8 cellular contexts compared by ENCODE assay signal in the genomic region with DNA sequence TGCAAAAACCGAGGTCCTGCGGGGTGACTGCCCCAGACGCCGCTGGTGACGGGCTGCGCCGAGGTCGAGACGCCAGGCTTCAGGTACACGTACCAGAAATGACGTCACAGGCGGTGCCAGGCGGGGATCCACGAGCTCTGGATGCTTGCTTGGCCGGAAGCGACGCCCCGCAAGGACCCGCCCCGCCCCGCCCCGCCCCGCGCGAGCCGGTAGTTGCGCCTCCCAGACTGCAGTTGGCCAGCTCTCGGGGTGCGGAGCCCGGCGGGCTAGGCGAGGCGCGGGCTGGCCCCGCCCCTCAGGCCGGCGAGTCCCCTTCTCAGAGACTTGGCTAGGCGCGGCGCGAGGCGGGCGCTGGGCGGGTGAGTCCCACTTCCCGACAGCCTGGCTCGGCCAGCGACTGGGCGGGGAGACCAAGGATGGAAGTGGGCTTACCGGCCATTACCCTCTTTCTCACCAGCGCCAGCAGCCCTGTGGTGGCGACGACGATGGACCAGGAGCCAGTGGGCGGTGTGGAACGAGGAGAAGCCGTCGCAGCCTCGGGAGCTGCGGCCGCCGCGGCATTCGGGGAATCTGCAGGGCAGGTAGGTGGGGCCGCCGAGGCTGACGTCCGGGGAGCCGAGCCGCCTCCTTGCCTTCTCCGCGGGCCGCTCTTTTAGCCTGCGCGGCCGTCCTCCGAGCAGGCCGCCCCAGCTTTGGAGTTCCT. TPM values are rescaled to one million over a fixed set of nuclear protein-coding genes. Genes with fewer than 3 reads are reported as not detected.
DNase-seq lines count a peak whose midpoint lies in the region; ATAC-seq and TF ChIP-seq lines count a peak whose summit lies in the region.

A gene with protein sequence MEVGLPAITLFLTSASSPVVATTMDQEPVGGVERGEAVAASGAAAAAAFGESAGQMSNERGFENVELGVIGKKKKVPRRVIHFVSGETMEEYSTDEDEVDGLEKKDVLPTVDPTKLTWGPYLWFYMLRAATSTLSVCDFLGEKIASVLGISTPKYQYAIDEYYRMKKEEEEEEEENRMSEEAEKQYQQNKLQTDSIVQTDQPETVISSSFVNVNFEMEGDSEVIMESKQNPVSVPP (plus strand): TSS at position 225 of the 703 bp plus-strand sequence. CDS start 192 bp downstream, at position 417.

- peak; percentile 90 for ATAC-seq in HG02884 (IDR thresholded peaks at IDR 0.05; ENCODE audit: unreplicated experiment)
- peak; percentile 96 to 98 (median 98) for ATAC-seq in heart left ventricle

- no peaks in the 10 kb centered on the region for H3K27me3 ChIP-seq in adrenal gland
- H3K27me3 ChIP-seq in heart left ventricle, result no peaks in the 10 kb centered on the region
- no peaks in the 10 kb centered on the region for H3K27me3 ChIP-seq in transverse colon

- TF ChIP-seq POLR2A in GM15510 (IDR thresholded peaks at IDR 0.05; ENCODE audit: borderline replicate concordance, extremely low read depth, insufficient read length) (peak; percentile 86), adrenal gland (IDR thresholded peaks at IDR 0.05) (peak; percentile 93 to 98), heart left ventricle (IDR thresholded peaks at IDR 0.05) (peak; percentile 74 to 96), transverse colon (IDR thresholded peaks at IDR 0.05) (peak; percentile 99)

- whole genome bisulfite sequencing in adrenal gland, 4 donors, result 0 to 33% (median 1%) methylated on average over 1 to 77 of the region's 77 CpGs
- 0% methylated on average over 3 to 77 of the region's 77 CpGs for WGBS in heart left ventricle, 4 donors
- 1% methylated on average over 47 of the region's 77 CpGs; no CpG with 5 or more reads in 1 of the 2 donors for WGBS in transverse colon (ENCODE audit: low coverage in 1 of 2), 2 donors

- intact Hi-C loops in adrenal gland (cut with DNase I) (no loop called here), heart left ventricle (cut with DNase I) (loop anchor here in 7 of 10 donors (1.0 to 10.0 kb wide), 10 partner anchors 61 to 366 kb away; a partner anchor contains a TSS), transverse colon (cut with DNase I; ENCODE audit: low total_unique reads) (no loop called here)

- TF ChIP-seq CTCF in adrenal gland (IDR thresholded peaks at IDR 0.05) (peak in 2 of 6 experiments; percentile 5 to 25), heart left ventricle (IDR thresholded peaks at IDR 0.05) (no peak), transverse colon (IDR thresholded peaks at IDR 0.05) (peak in 2 of 5 experiments; percentile 1 to 28)

- H3K9me3 ChIP-seq in adrenal gland (replicated peaks in 1 of 3) (no peaks in the 10 kb centered on the region), heart left ventricle (no peaks in the 10 kb centered on the region), transverse colon (no peaks in the 10 kb centered on the region)

- DNase-seq in NCI-H146 treated with DMSO at 0.1 percent for 48 hours (lab: John Stamatoyannopoulos, UW; ENCODE audit: unreplicated experiment) (peak; percentile 83), T-helper 1 cell (peak; percentile 99 to 100 (median 100)), adrenal gland (peak; percentile 99 to 100 (median 99)), heart left ventricle (peak; percentile 97 to 99 (median 99)), pons (ENCODE audit: low spot score) (peak; percentile 95), transverse colon (peak; percentile 100)

- H3K4me3 ChIP-seq in adrenal gland, result peak within 1 kb of the TSS; percentile 69 to 96 (median 89)
- H3K4me3 ChIP-seq in heart left ventricle, result peak within 1 kb of the TSS; percentile 62 to 95 (median 84)
- H3K4me3 ChIP-seq in transverse colon, result peak within 1 kb of the TSS; percentile 85 to 92 (median 88)

- TF ChIP-seq EP300 in transverse colon (IDR thresholded peaks at IDR 0.05; ENCODE audit: low read depth), result peak; percentile 70

- H3K4me1 ChIP-seq in adrenal gland (replicated peaks in 1 of 2) (peaks cover 23 to 29% of the 10 kb centered on the region in 2 donors), heart left ventricle (peaks cover 0 to 43% (median 27%) of the 10 kb centered on the region in 12 donors), transverse colon (peaks cover 6 to 50% (median 35%) of the 10 kb centered on the region in 4 donors)

- in situ Hi-C loops in transverse colon (cut with MboI; ENCODE audit: low pct_ligation_motif_present in 1 of 4, low pct_unique_long_range_greater_than_20kb in 1 of 4, low sequenced_read_pairs in 3 of 4), result no loop called here

- H3K27ac ChIP-seq in adrenal gland, result peak within 1 kb of the TSS; percentile 92 to 99 (median 98)
- H3K27ac ChIP-seq in heart left ventricle, result peak within 1 kb of the TSS; percentile 91 to 99 (median 96)
- peak within 1 kb of the TSS; percentile 98 to 100 (median 98) for H3K27ac ChIP-seq in transverse colon

- H3K36me3 ChIP-seq in adrenal gland (replicated peaks in 1 of 2) (no peaks in the 10 kb centered on the region), heart left ventricle (peaks cover 0 to 24% (median 2%) of the 10 kb centered on the region in 9 donors), transverse colon (peaks cover 0 to 5% (median 0%) of the 10 kb centered on the region in 4 donors)

RNA-seq across cellular contexts. Expression of the gene that starts here (rescaled TPM):
- total RNA-seq in adrenal gland (10 to 100 TPM; 12.6 to 83.1 (median 44.7) TPM), heart left ventricle (100 to 1,000 TPM in 4 of 9 donors, 10 to 100 TPM in 5; 56.3 to 129 (median 98.8) TPM), transverse colon (100 to 1,000 TPM in 2 of 4 donors, 10 to 100 TPM in 2; 35.4 to 166 (median 120) TPM)
- polyA plus RNA-seq in adrenal gland (10 to 100 TPM; 29.9 to 85.9 (median 56.8) TPM), heart left ventricle (10 to 100 TPM; 58.5 to 77.1 TPM)

Comparison
In these comparisons a context has a peak if more than half of its experiments do, and no peak if none do; other contexts are left out.
1. Peak in every context shown above with its lines: DNase-seq, ATAC-seq, H3K4me3 ChIP-seq and H3K27ac ChIP-seq.
2. intact Hi-C loops: an anchor here in heart left ventricle (1.0 to 10.0 kb wide); none called in adrenal gland and transverse colon.